In the genomic region with DNA sequence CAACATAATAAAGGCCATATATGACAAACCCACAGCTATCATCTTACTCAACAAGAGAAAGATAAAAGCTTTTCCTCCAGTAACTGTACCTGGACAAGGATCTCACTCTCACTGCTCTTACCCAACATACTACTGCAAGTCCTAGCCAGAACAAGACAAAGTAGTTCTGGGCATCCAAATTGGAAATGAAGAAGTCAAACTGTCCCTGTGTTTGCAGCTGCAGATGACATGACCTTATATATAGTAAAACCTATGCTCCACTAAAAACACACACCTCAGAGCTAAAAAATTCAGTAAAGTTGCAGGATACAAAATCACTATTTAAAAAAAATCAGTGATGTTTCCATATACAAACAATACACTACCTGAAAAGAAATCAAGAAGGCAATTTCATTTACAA, we compare ENCODE assay signal across 1 cellular context.
TF ChIP-seq lines count a peak whose summit lies in the region.

No MANE protein-coding gene starts in this region.

TF ChIP-seq in GM12878, 131 proteins besides CTCF, POLR2A, EP300 and RAD21:
- TF ChIP-seq ZBTB40 (IDR thresholded peaks at IDR 0.05; ENCODE audit: borderline replicate concordance) (peak; percentile 37; the same call in 1 of the 2 replicates), CHD2 (IDR thresholded peaks at IDR 0.05; ENCODE audit: borderline replicate concordance, low read depth, low read length) (no peak), E2F4 (IDR thresholded peaks at IDR 0.05; ENCODE audit: low read depth, low read length) (no peak), SRF (IDR thresholded peaks at IDR 0.05; ENCODE audit: low read depth in 2 of 2, low read length in 2 of 2) (no peak)
TF ChIP-seq in GM12878: peak in this region for 1.
